8 cellular contexts compared by ENCODE assay signal in the genomic region with DNA sequence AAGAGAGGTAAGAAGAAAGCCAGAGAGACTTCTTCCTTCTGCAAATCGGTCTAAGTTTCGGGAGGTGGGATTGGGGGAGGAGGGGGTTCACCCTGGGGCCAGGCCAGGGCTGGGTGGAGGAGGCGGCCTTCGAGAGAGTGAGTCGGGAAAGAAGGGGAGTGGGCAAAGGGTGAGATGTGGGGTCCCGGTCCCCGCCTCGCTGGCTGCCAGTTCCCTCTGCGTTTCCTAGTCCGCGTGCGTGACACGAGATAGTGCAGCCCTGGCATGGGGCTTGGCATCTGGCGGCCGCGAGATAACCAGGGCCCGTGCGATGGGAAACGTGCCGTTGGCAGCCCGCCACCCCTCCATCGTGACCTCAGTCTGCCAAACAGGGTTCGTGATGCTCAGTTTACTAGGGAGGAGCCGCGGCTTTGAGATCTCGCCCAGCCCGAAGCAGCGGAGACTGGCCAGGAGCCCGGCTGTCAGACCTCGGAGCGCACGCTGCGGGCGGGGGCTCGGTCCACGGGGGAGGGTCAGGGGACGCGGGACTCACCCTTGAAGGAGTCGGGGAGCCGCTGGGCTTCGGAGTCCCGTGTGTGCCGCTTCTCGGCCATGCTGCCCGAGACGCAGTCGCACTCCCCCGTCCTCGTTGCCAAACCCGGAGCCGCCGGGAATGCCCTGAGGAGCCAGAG. TPM values are rescaled to one million over a fixed set of nuclear protein-coding genes. Genes with fewer than 3 reads are reported as not detected.
A peak's percentile ranks its signal among the peaks of the same experiment; 100 is the strongest.
DNase-seq lines count a peak whose midpoint lies in the region; ATAC-seq and TF ChIP-seq lines count a peak whose summit lies in the region.

TSS of gene STOM (minus strand) at position 656 of the 671 bp plus-strand sequence. CDS start at position 593, 63 bp downstream.

- no peaks in the 10 kb centered on the region for H3K27me3 ChIP-seq in mononuclear cell (ENCODE audit: insufficient read depth, low read length)

- intact Hi-C loops in activated B cell treated with CpG ODN at 0.5 μM for 24 hours (cut with micrococcal nuclease) = loop anchor here (1.0 to 10.0 kb wide), 6 partner anchors 102 to 1459 kb away; partner anchors contain the start of genes CNTRL, GSN, MEGF9 and PDCL

- DNase-seq in GF-D8 (lab: John Stamatoyannopoulos, UW) (peak; percentile 44), activated B cell treated with CpG ODN at 0.5 μM for 24 hours (no peak), RKO (ENCODE audit: low spot score) (no peak)
- DNase-seq in effector memory CD8-positive, alpha-beta T cell = peak; percentile 75 to 79 (median 76)

- TF ChIP-seq CTCF in activated B cell treated with CpG ODN at 0.5 μM for 24 hours (IDR thresholded peaks at IDR 0.05) = no peak
- no peak for TF ChIP-seq CTCF in subcutaneous adipose tissue (IDR thresholded peaks at IDR 0.05; ENCODE audit: low read depth)

- peaks cover 50% of the 10 kb centered on the region for H3K4me1 ChIP-seq in mononuclear cell (ENCODE audit: insufficient read depth, low read length)

- H3K4me3 Mint-ChIP-seq in activated B cell treated with CpG ODN at 0.5 μM for 24 hours = peak within 1 kb of the TSS; percentile 93
- H3K4me3 Mint-ChIP-seq in effector memory CD8-positive, alpha-beta T cell = peak within 1 kb of the TSS; percentile 83 to 93

- H3K27me3 Mint-ChIP-seq in activated B cell treated with CpG ODN at 0.5 μM for 24 hours = no peaks in the 10 kb centered on the region
- no peaks in the 10 kb centered on the region for H3K27me3 Mint-ChIP-seq in effector memory CD8-positive, alpha-beta T cell

- peak within 1 kb of the TSS; percentile 75 for H3K4me3 ChIP-seq in mononuclear cell (ENCODE audit: low read length)

- no peaks in the 10 kb centered on the region for H3K9me3 ChIP-seq in mononuclear cell (ENCODE audit: low read depth, low read length)

- TF ChIP-seq EP300 in Ishikawa (IDR thresholded peaks at IDR 0.05; ENCODE audit: borderline replicate concordance) = no peak; the same call in 1 of the 2 replicates

- ATAC-seq in GM21717 (IDR thresholded peaks at IDR 0.05; ENCODE audit: unreplicated experiment) (peak; percentile 59), activated B cell treated with CpG ODN at 0.5 μM for 24 hours (ENCODE audit: low read depth) (peak; percentile 56)
- ATAC-seq in effector memory CD8-positive, alpha-beta T cell (replicated peaks) = peak; percentile 67

- CTCF ChIA-PET in activated B cell treated with CpG ODN at 0.5 μM for 24 hours (lab: Charles Lee) = no interaction called here

- H3K36me3 Mint-ChIP-seq in activated B cell treated with CpG ODN at 0.5 μM for 24 hours (ENCODE audit: low read depth) = peaks cover 4% of the 10 kb centered on the region
- H3K36me3 Mint-ChIP-seq in effector memory CD8-positive, alpha-beta T cell (ENCODE audit: insufficient read depth) = peaks cover 24% of the 10 kb centered on the region

- H3K9me3 Mint-ChIP-seq in activated B cell treated with CpG ODN at 0.5 μM for 24 hours = peaks cover 3% of the 10 kb centered on the region
- peaks cover 0 to 7% of the 10 kb centered on the region in 2 donors for H3K9me3 Mint-ChIP-seq in effector memory CD8-positive, alpha-beta T cell

- POLR2A ChIA-PET in activated B cell treated with CpG ODN at 0.5 μM for 24 hours (lab: Charles Lee) = interaction anchor here (0.6 to 1.1 kb wide), 3 partner anchors 42 to 168 kb away, joined by 3 to 4 read pairs (median 3); partner anchors contain the start of gene RAB14

- H3K27ac Mint-ChIP-seq in activated B cell treated with CpG ODN at 0.5 μM for 24 hours = peak within 1 kb of the TSS; percentile 96
- peak within 1 kb of the TSS; percentile 83 to 88 for H3K27ac Mint-ChIP-seq in effector memory CD8-positive, alpha-beta T cell

- no peak for TF ChIP-seq RAD21 in Ishikawa (IDR thresholded peaks at IDR 0.05; ENCODE audit: low read depth)

- peaks cover 28% of the 10 kb centered on the region for H3K4me1 Mint-ChIP-seq in activated B cell treated with CpG ODN at 0.5 μM for 24 hours
- peaks cover 43 to 55% of the 10 kb centered on the region in 2 donors for H3K4me1 Mint-ChIP-seq in effector memory CD8-positive, alpha-beta T cell (ENCODE audit: low read depth in 2 of 2)

TF ChIP-seq in Ishikawa, 13 proteins besides CTCF, POLR2A, EP300 and RAD21:
- TF ChIP-seq ZBTB7A (IDR thresholded peaks at IDR 0.05; ENCODE audit: low read depth) (no peak), YY1 (IDR thresholded peaks at IDR 0.05; ENCODE audit: low read depth) (no peak; the same call in 1 of the 2 replicates), TEAD4 (IDR thresholded peaks at IDR 0.05) (no peak), USF1 (IDR thresholded peaks at IDR 0.05) (0 out of 2 replicates have a peak, but pooled peaks have one; percentile 42), FOXM1 (IDR thresholded peaks at IDR 0.05; ENCODE audit: borderline replicate concordance, low read depth) (no peak), EGR1 (IDR thresholded peaks at IDR 0.05) (no peak), CEBPB (IDR thresholded peaks at IDR 0.05) (no peak), CREB1 (IDR thresholded peaks at IDR 0.05; ENCODE audit: low read depth) (no peak), TAF1 (IDR thresholded peaks at IDR 0.05; ENCODE audit: low read depth) (0 out of 2 replicates have a peak, but pooled peaks have one; percentile 44), TCF12 (IDR thresholded peaks at IDR 0.05; ENCODE audit: low read depth) (0 out of 2 replicates have a peak, but pooled peaks have one; percentile 41), NFIC (IDR thresholded peaks at IDR 0.05) (peak; percentile 68; the same call in 1 of the 2 replicates)
- TF ChIP-seq, protein P1, sequence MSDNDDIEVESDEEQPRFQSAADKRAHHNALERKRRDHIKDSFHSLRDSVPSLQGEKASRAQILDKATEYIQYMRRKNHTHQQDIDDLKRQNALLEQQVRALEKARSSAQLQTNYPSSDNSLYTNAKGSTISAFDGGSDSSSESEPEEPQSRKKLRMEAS (IDR thresholded peaks at IDR 0.05) = peak; percentile 95
- TF ChIP-seq, protein P2, sequence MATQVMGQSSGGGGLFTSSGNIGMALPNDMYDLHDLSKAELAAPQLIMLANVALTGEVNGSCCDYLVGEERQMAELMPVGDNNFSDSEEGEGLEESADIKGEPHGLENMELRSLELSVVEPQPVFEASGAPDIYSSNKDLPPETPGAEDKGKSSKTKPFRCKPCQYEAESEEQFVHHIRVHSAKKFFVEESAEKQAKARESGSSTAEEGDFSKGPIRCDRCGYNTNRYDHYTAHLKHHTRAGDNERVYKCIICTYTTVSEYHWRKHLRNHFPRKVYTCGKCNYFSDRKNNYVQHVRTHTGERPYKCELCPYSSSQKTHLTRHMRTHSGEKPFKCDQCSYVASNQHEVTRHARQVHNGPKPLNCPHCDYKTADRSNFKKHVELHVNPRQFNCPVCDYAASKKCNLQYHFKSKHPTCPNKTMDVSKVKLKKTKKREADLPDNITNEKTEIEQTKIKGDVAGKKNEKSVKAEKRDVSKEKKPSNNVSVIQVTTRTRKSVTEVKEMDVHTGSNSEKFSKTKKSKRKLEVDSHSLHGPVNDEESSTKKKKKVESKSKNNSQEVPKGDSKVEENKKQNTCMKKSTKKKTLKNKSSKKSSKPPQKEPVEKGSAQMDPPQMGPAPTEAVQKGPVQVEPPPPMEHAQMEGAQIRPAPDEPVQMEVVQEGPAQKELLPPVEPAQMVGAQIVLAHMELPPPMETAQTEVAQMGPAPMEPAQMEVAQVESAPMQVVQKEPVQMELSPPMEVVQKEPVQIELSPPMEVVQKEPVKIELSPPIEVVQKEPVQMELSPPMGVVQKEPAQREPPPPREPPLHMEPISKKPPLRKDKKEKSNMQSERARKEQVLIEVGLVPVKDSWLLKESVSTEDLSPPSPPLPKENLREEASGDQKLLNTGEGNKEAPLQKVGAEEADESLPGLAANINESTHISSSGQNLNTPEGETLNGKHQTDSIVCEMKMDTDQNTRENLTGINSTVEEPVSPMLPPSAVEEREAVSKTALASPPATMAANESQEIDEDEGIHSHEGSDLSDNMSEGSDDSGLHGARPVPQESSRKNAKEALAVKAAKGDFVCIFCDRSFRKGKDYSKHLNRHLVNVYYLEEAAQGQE (IDR thresholded peaks at IDR 0.05; ENCODE audit: low read depth) = no peak
TF ChIP-seq in Ishikawa: peak in this region for 5.

RNA-seq across cellular contexts. Expression of gene STOM, which starts in this region (rescaled TPM):
- total RNA-seq in activated B cell treated with CpG ODN at 0.5 μM for 24 hours (9.8 and 11.3 TPM in 2 replicates), mononuclear cell (82.3 TPM), subcutaneous adipose tissue (100 to 1,000 TPM; 418 to 728 (median 480) TPM)

Comparison
In these comparisons a context has a peak if more than half of its experiments do, and no peak if none do; other contexts are left out.
1. DNase-seq: peak in GF-D8 (single experiment) and effector memory CD8-positive, alpha-beta T cell (3 of 3); none in activated B cell treated with CpG ODN at 0.5 μM for 24 hours (single experiment) and RKO (single experiment).
2. Peak in every context shown above with its lines, with median percentiles within 50 percentile points of each other: ATAC-seq.